ENCODE assay signal across 15 cellular contexts in the genomic region with DNA sequence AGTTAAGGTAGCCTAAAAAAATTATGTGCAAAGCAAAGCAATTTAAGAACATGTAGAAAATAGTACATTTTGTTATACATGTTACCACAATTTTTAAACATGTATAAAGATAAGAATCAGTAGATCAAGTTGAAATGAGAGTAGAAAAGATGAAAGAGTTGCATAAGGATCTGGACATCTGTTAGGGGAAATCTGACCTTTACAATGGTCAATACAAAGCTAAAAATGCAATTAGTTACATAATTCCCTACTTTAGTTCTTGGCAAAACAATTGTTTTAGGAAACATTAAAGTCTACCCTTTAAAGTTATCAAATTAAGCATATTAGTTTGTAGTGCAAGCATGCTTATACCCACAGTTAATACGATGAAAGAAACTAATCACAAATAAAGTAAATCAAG. TPM values are rescaled to one million over a fixed set of nuclear protein-coding genes. Genes with fewer than 3 reads are reported as not detected.
DNase-seq lines count a peak whose midpoint lies in the region; ATAC-seq, FAIRE-seq and TF ChIP-seq lines count a peak whose summit lies in the region.
"Had no signal": no experiment of that assay in that cellular context is flagged by ENCODE, and none has a peak within 500 bp of the region (broad histone marks: within the 10 kb centered on the region; RNA-seq: fewer than 3 reads in every experiment).

No MANE protein-coding gene starts in this region.

- H3K27ac Mint-ChIP-seq in memory B cell, result peak overlapping the region; percentile 22

- TF ChIP-seq CTCF in liver (IDR thresholded peaks at IDR 0.05; ENCODE audit: low read depth, low read length, missing input control), result no peak
- TF ChIP-seq CTCF in HepG2 (CRISPR knock-in tag; IDR thresholded peaks at IDR 0.05), result no peak

- peaks cover 33% of the 10 kb centered on the region for H3K36me3 Mint-ChIP-seq in memory B cell

- WGBS in liver, result 45% methylated on average over 1 of the region's 1 CpG
- WGBS in HepG2 (ENCODE audit: low lambda C conversion rate), result 97% methylated on average over 1 of the region's 1 CpG

- H3K79me2 ChIP-seq in HepG2 (ENCODE audit: insufficient read depth, low read length), result no peaks in the 10 kb centered on the region

- no peak overlapping the region for H3K4me3 ChIP-seq in liver (ENCODE audit: low read depth in 1 of 3, low read length in 3 of 3)
- H3K4me3 ChIP-seq in HepG2 (replicated peaks in 1 of 3; ENCODE audit: insufficient read depth in 1 of 3, low read depth in 2 of 3, low read length in 3 of 3), result no peak overlapping the region

- H4K20me1 ChIP-seq in HepG2 (ENCODE audit: insufficient read depth, low read length), result no peaks in the 10 kb centered on the region

- POLR2A ChIA-PET in HepG2 (lab: Yijun Ruan, JAX), result no interaction called here

- H3K9me3 ChIP-seq in liver (ENCODE audit: control insufficient read depth in 4 of 4, low read length in 3 of 4), result no peaks in the 10 kb centered on the region
- no peaks in the 10 kb centered on the region for H3K9me3 ChIP-seq in HepG2 (ENCODE audit: low read length)

- H3K4me1 ChIP-seq in liver (ENCODE audit: control insufficient read depth in 4 of 4, insufficient read depth in 4 of 4, low read length in 3 of 4), result peaks cover 0 to 26% (median 5%) of the 10 kb centered on the region in 4 donors
- H3K4me1 ChIP-seq in HepG2 (ENCODE audit: insufficient read depth, low read length), result no peaks in the 10 kb centered on the region

- TF ChIP-seq EP300 in HepG2 (IDR thresholded peaks at IDR 0.05; ENCODE audit: low read depth in 2 of 2, low read length in 2 of 2), result no peak
- TF ChIP-seq EP300 in HepG2 (CRISPR knock-in tag; IDR thresholded peaks at IDR 0.05; ENCODE audit: borderline replicate concordance), result no peak

- H3K4me2 ChIP-seq in HepG2 (ENCODE audit: low read depth, low read length), result no peak overlapping the region

- TF ChIP-seq RAD21 in liver (IDR thresholded peaks at IDR 0.05), result no peak
- TF ChIP-seq RAD21 in HepG2 (CRISPR knock-in tag; IDR thresholded peaks at IDR 0.05), result no peak

- CTCF ChIA-PET in HepG2 (lab: Yijun Ruan, JAX; ENCODE audit: low intra/inter-chr PET ratio, low total read pairs), result no interaction called here

- H3K9me3 Mint-ChIP-seq in memory B cell, result no peaks in the 10 kb centered on the region
- H3K9me3 Mint-ChIP-seq: CD4-positive, alpha-beta memory T cell; H9 had no signal

- TF ChIP-seq POLR2A in HepG2 (IDR thresholded peaks at IDR 0.05; ENCODE audit: insufficient read depth in 1 of 2, low read depth in 2 of 2, low read length in 2 of 2), result no peak

- H3K27me3 ChIP-seq in liver (ENCODE audit: control insufficient read depth in 4 of 4, insufficient read depth in 4 of 4, low read length in 3 of 4), result no peaks in the 10 kb centered on the region
- H3K27me3 ChIP-seq in HepG2 (ENCODE audit: control insufficient read depth in 1 of 2, insufficient read depth in 2 of 2, low read length in 2 of 2), result no peaks in the 10 kb centered on the region

- FAIRE-seq in HepG2 (lab: Jason Lieb, UNC) (no peak), endometrium (lab: Jason Lieb, UNC) (peak; percentile 54)
- FAIRE-seq: H1 had no signal

- H3K27me3 Mint-ChIP-seq in memory B cell, result no peaks in the 10 kb centered on the region
- H3K27me3 Mint-ChIP-seq: CD4-positive, alpha-beta memory T cell had no signal

- H3K36me3 ChIP-seq in liver (ENCODE audit: control insufficient read depth in 4 of 4, insufficient read depth in 3 of 4, low read depth in 1 of 4, low read length in 3 of 4), result peaks cover 1 to 37% (median 15%) of the 10 kb centered on the region in 4 donors
- H3K36me3 ChIP-seq in HepG2 (replicated peaks in 1 of 2; ENCODE audit: control insufficient read depth in 1 of 2, insufficient read depth in 2 of 2, low read length in 2 of 2), result peaks cover 6 to 71% of the 10 kb centered on the region in 2 experiments; a peak in 4 of 5 replicates

- BruUV-seq in HepG2 (replicated peaks; lab: Mats Ljungman, UMichigan), result no TSS peak

- DNase-seq in HepG2 (ENCODE audit: low spot score), result no peak
- DNase-seq in memory B cell (ENCODE audit: low spot score in 2 of 2), result no peak
- DNase-seq in 8988T, result no peak
- DNase-seq: AML-193; CD4-positive, alpha-beta memory T cell; DMS153; DMS79; GF-D8; H9 had no signal

- in situ Hi-C loops in HepG2 (cut with HindIII; ENCODE audit: extremely low pct_ligation_motif_present, low pct_unique_long_range_greater_than_20kb), result no loop called here

- H3K4me3 Mint-ChIP-seq in memory B cell, result no peak overlapping the region
- H3K4me3 Mint-ChIP-seq: CD4-positive, alpha-beta memory T cell; H9 had no signal

- ATAC-seq in HepG2 (no peak), memory B cell (ENCODE audit: low read depth) (no peak), GM18861 (IDR thresholded peaks at IDR 0.05; ENCODE audit: unreplicated experiment) (no peak), HG02981 (IDR thresholded peaks at IDR 0.05; ENCODE audit: unreplicated experiment) (no peak)

- intact Hi-C loops in HepG2 (cut with micrococcal nuclease; ENCODE audit: unreplicated experiment), result no loop called here

- H3K27ac ChIP-seq in liver (ENCODE audit: low read depth in 1 of 2, low read length in 2 of 2) (no peak overlapping the region), HepG2 (ENCODE audit: extremely low read length, insufficient read depth, low read length) (no peak overlapping the region)
- H3K27ac ChIP-seq: C4-2B had no signal

- peaks cover 2% of the 10 kb centered on the region for H3K4me1 Mint-ChIP-seq in memory B cell

- H2AFZ ChIP-seq in HepG2 (ENCODE audit: low read length), result no peak overlapping the region

- H3K9ac ChIP-seq in liver (ENCODE audit: low read depth in 1 of 2, low read length in 2 of 2), result no peak overlapping the region
- H3K9ac ChIP-seq in HepG2 (ENCODE audit: insufficient read depth, low read depth, low read length), result no peak overlapping the region

TF ChIP-seq in liver, 16 proteins besides CTCF, POLR2A, EP300 and RAD21:
- peak; percentile 24 to 37 for TF ChIP-seq HNF4A (conservative IDR thresholded peaks at IDR 0.05)
- TF ChIP-seq TAF1 (conservative IDR thresholded peaks at IDR 0.05), result no peak
- TF ChIP-seq RXRA (IDR thresholded peaks at IDR 0.05), result peak in 1 of 2 donors; percentile 16

TF ChIP-seq in HepG2, 621 proteins besides CTCF, POLR2A, EP300 and RAD21 (continues in another document):
- no peak for TF ChIP-seq ZNF672 (CRISPR knock-in tag; IDR thresholded peaks at IDR 0.05)
- no peak for TF ChIP-seq ZNF530 (CRISPR knock-in tag; IDR thresholded peaks at IDR 0.05; ENCODE audit: low read depth)
- TF ChIP-seq XBP1 (CRISPR knock-in tag; IDR thresholded peaks at IDR 0.05), result no peak
- TF ChIP-seq ZNF33A (CRISPR knock-in tag; IDR thresholded peaks at IDR 0.05; ENCODE audit: borderline replicate concordance), result no peak
- TF ChIP-seq KDM4B (CRISPR knock-in tag; IDR thresholded peaks at IDR 0.05), result no peak
- TF ChIP-seq ZNF598 (CRISPR knock-in tag; IDR thresholded peaks at IDR 0.05; ENCODE audit: borderline replicate concordance), result no peak
- TF ChIP-seq, protein P1, sequence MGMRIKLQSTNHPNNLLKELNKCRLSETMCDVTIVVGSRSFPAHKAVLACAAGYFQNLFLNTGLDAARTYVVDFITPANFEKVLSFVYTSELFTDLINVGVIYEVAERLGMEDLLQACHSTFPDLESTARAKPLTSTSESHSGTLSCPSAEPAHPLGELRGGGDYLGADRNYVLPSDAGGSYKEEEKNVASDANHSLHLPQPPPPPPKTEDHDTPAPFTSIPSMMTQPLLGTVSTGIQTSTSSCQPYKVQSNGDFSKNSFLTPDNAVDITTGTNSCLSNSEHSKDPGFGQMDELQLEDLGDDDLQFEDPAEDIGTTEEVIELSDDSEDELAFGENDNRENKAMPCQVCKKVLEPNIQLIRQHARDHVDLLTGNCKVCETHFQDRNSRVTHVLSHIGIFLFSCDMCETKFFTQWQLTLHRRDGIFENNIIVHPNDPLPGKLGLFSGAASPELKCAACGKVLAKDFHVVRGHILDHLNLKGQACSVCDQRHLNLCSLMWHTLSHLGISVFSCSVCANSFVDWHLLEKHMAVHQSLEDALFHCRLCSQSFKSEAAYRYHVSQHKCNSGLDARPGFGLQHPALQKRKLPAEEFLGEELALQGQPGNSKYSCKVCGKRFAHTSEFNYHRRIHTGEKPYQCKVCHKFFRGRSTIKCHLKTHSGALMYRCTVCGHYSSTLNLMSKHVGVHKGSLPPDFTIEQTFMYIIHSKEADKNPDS (CRISPR knock-in tag; IDR thresholded peaks at IDR 0.05), result no peak
- no peak for TF ChIP-seq SNAI1 (CRISPR knock-in tag; IDR thresholded peaks at IDR 0.05; ENCODE audit: borderline replicate concordance)
- no peak for TF ChIP-seq PTBP1 (IDR thresholded peaks at IDR 0.05; ENCODE audit: low read depth, low read length, poor library complexity, severe bottlenecking)
- TF ChIP-seq RFX3 (CRISPR knock-in tag; IDR thresholded peaks at IDR 0.05), result no peak
- TF ChIP-seq ZNF570 (CRISPR knock-in tag; IDR thresholded peaks at IDR 0.05; ENCODE audit: borderline replicate concordance), result no peak
- no peak for TF ChIP-seq HDAC6 (IDR thresholded peaks at IDR 0.05; ENCODE audit: low read depth, low read length)
- no peak for TF ChIP-seq ZNF432 (CRISPR knock-in tag; IDR thresholded peaks at IDR 0.05; ENCODE audit: borderline replicate concordance)

RNA-seq across cellular contexts. Expression of a gene that starts 32.7 kb away (rescaled TPM):
- total RNA-seq in liver, result 10 to 100 TPM; 46.7 to 52.9 TPM
- 10 to 100 TPM; 13.5 to 22.4 TPM for polyA plus RNA-seq in liver
- total RNA-seq in HepG2 (2016; rRNA removed; fragmentation: Illumina TruSeq; extraction: Trizol), result 88.1 and 140 TPM in 2 replicates
- total RNA-seq in HepG2 (2016; cell fraction: cytosol; rRNA removed; fragmentation: Illumina TruSeq; extraction: Trizol; ENCODE audit: low read depth), result 5.7 and 6.6 TPM in 2 replicates
- 85.6 and 135 TPM in 2 replicates for total RNA-seq in HepG2 (2016; cell fraction: insoluble cytoplasmic fraction; rRNA removed; fragmentation: Illumina TruSeq; extraction: Trizol)
- total RNA-seq in HepG2 (2016; cell fraction: membrane; rRNA removed; fragmentation: Illumina TruSeq; extraction: Trizol), result 21.7 and 22.0 TPM in 2 replicates
- 78.5 and 79.6 TPM in 2 replicates for total RNA-seq in HepG2 (2016; cell fraction: nucleus; rRNA removed; fragmentation: Illumina TruSeq; extraction: Trizol)
- polyA plus RNA-seq in HepG2 (2011; rRNA removed), result 20.3 and 27.6 TPM in 2 replicates
- 7.3 and 13.7 TPM in 2 replicates for polyA plus RNA-seq in HepG2 (2011; cell fraction: cytosol; rRNA removed)
- 13.3 and 17.5 TPM in 2 replicates for polyA plus RNA-seq in HepG2 (2011; cell fraction: nucleus; rRNA removed)
- polyA plus RNA-seq in HepG2 (2012), result 38.5 and 59.6 TPM in 2 replicates
- polyA plus RNA-seq in HepG2 (2016; cell fraction: cytosol; fragmentation: Illumina TruSeq; extraction: Trizol; ENCODE audit: low read depth), result 2.3 and 2.5 TPM in 2 replicates
- 113 and 114 TPM in 2 replicates for polyA plus RNA-seq in HepG2 (2016; cell fraction: insoluble cytoplasmic fraction; fragmentation: Illumina TruSeq; extraction: Trizol; ENCODE audit: low read depth)
- 7.9 and 9.4 TPM in 2 replicates for polyA plus RNA-seq in HepG2 (2016; cell fraction: membrane; fragmentation: Illumina TruSeq; extraction: Trizol; ENCODE audit: low read depth)
- polyA plus RNA-seq in HepG2 (2016; cell fraction: nucleus; fragmentation: Illumina TruSeq; extraction: Trizol; ENCODE audit: insufficient read depth, low read depth), result 84.6 and 86.1 TPM in 2 replicates
- 10.0 and 13.4 TPM in 2 replicates for polyA minus RNA-seq in HepG2 (2011; rRNA and poly(A)+ RNA removed; ENCODE audit: low replicate concordance)
- 32.4 and 35.7 TPM in 2 replicates for polyA minus RNA-seq in HepG2 (2011; cell fraction: cytosol; rRNA and poly(A)+ RNA removed)
- 94.6 and 94.9 TPM in 2 replicates for polyA minus RNA-seq in HepG2 (2011; cell fraction: nucleus; rRNA and poly(A)+ RNA removed)
